34 cellular contexts compared by ENCODE assay signal in genomic region chrX:86241547-86241946, GRCh38.
"Had no signal": no experiment of that assay in that cellular context is flagged by ENCODE, and none has a peak within 500 bp of the region (broad histone marks: within the 10 kb centered on the region; RNA-seq: fewer than 3 reads in every experiment).

No MANE protein-coding gene starts in this region.

- H3K27me3 ChIP-seq: adrenal gland, ascending aorta, body of pancreas, brain microvascular endothelial cell, cardiac muscle cell had no signal

- DNase-seq: activated effector memory CD4-positive, alpha-beta T cell treated with anti-CD3 and anti-CD28 coated beads, Interleukin-2, amount 50 U/mL, for 16 hours; activated effector memory CD4-positive, alpha-beta T cell treated with Interleukin-2 at 50 U/mL for 16 hours; activated gamma-delta T cell; activated gamma-delta T cell treated with Interleukin-2 at 50 U/mL for 16 hours; activated naive CD4-positive, alpha-beta T cell; activated naive CD4-positive, alpha-beta T cell treated with anti-CD3 and anti-CD28 coated beads for 36 hours; activated naive CD4-positive, alpha-beta T cell treated with anti-CD3 and anti-CD28 coated beads, Interleukin-2, amount 10 ng/mL, durations not matched to agents 7 days and 5 days; activated naive CD4-positive, alpha-beta T cell treated with anti-CD3 and anti-CD28 coated beads, Interleukin-2, amount 50 U/mL, for 16 hours; activated naive CD4-positive, alpha-beta T cell treated with Interleukin-2 at 50 U/mL for 16 hours; activated naive CD8-positive, alpha-beta T cell treated with anti-CD3 and anti-CD28 coated beads for 36 hours; activated naive CD8-positive, alpha-beta T cell treated with anti-CD3 and anti-CD28 coated beads, Interleukin-2, amount 10 ng/mL, durations not matched to agents 7 days and 5 days; activated naive CD8-positive, alpha-beta T cell treated with anti-CD3 and anti-CD28 coated beads, Interleukin-2, amount 50 U/mL, for 24 hours; activated T-cell treated with anti-CD3 and anti-CD28 coated beads, Interleukin-2, amount 50 U/mL, for 1 hour; activated T-cell treated with anti-CD3 and anti-CD28 coated beads, Interleukin-2, amount 50 U/mL, for 24 hours; activated T-cell treated with anti-CD3 and anti-CD28 coated beads, Interleukin-2, amount 50 U/mL, for 4 hours; activated T-cell treated with anti-CD3 and anti-CD28 coated beads, Interleukin-2, amount 50 U/mL, for 48 hours; activated T-cell treated with anti-CD3 and anti-CD28 coated beads, Interleukin-2, amount 50 U/mL, for 72 hours; adrenal gland; amniotic stem cell; amygdala; anterior cingulate cortex; aorta; body of pancreas; brain microvascular endothelial cell; caudate nucleus; central memory CD4-positive, alpha-beta T cell; cerebellar nuclear complex had no signal

- H3K4me1 ChIP-seq: adrenal gland, ascending aorta, body of pancreas, breast epithelium had no signal

- H3K9me3 ChIP-seq: adrenal gland, ascending aorta, body of pancreas had no signal

- H3K27ac ChIP-seq: adrenal gland, ascending aorta, body of pancreas, brain microvascular endothelial cell, breast epithelium, cardiac muscle cell had no signal

- H3K36me3 ChIP-seq: adrenal gland, ascending aorta, brain microvascular endothelial cell, breast epithelium, cardiac muscle cell had no signal

- FAIRE-seq: astrocyte, bronchial epithelial cell had no signal

- H3K4me3 ChIP-seq: adrenal gland, ascending aorta, body of pancreas, breast epithelium, cardiac muscle cell had no signal

- ATAC-seq: activated naive CD4-positive, alpha-beta T cell treated with anti-CD3 and anti-CD28 coated beads, Interleukin-2, amount 50 U/mL, for 72 hours; activated naive CD8-positive, alpha-beta T cell treated with anti-CD3 and anti-CD28 coated beads, Interleukin-2, amount 50 U/mL, for 24 hours; activated T-cell treated with anti-CD3 and anti-CD28 coated beads, Interleukin-2, amount 50 U/mL, for 4 hours; activated T-cell treated with anti-CD3 and anti-CD28 coated beads, Interleukin-2, amount 50 U/mL, for 72 hours; activated T-helper 17 cell treated with anti-CD3 and anti-CD28 coated beads, Interleukin-2, amount 50 U/mL, for 72 hours; body of pancreas had no signal
